Comparison of ENCODE assay signal across 12 cellular contexts in the genomic region with DNA sequence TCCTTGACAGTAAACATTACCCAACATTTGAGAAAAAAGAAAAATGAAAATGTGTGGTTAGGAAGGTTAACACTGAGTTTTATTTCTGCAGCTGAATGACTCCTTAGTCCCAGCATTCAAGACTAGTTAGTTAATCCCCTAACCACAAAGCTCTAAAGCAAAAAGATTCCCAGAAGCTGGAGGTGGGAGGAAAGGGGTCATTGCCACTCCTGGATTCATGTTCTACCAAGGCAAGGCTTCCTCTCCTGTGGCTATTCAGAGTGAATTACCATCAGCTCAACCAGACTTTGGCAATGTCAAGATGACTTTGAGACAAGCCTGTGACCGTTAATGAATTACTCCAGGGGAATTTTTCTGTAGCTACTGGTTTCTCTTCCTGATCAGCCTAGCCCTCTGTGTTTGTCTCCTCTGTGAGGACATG.
A peak's percentile ranks its signal among the peaks of the same experiment; 100 is the strongest.
DNase-seq lines count a peak whose midpoint lies in the region; ATAC-seq and TF ChIP-seq lines count a peak whose summit lies in the region.
"Had no signal": no experiment of that assay in that cellular context is flagged by ENCODE, and none has a peak within 500 bp of the region (broad histone marks: within the 10 kb centered on the region; RNA-seq: fewer than 3 reads in every experiment).

No MANE protein-coding gene starts in this region.

- H3K4me3 Mint-ChIP-seq in activated T-cell treated with anti-CD3 and anti-CD28 coated beads, Interleukin-2, amount 50 U/mL, for 4 hours, result no peak overlapping the region
- H3K4me3 Mint-ChIP-seq: central memory CD8-positive, alpha-beta T cell had no signal

- ATAC-seq in activated T-cell treated with anti-CD3 and anti-CD28 coated beads, Interleukin-2, amount 50 U/mL, for 4 hours, result peak; percentile 32 to 39
- ATAC-seq in HG02763 (IDR thresholded peaks at IDR 0.05; ENCODE audit: unreplicated experiment), result peak; percentile 89
- peak; percentile 33 for ATAC-seq in stimulated activated naive CD8-positive, alpha-beta T cell treated with anti-CD3 and anti-CD28 coated beads, Interleukin-15, Interleukin-2, amounts not matched to agents 100 U/mL and 50 U/mL, for 24 hours

- no peaks in the 10 kb centered on the region for H3K27me3 Mint-ChIP-seq in activated T-cell treated with anti-CD3 and anti-CD28 coated beads, Interleukin-2, amount 50 U/mL, for 4 hours (ENCODE audit: low read depth)
- H3K27me3 Mint-ChIP-seq: central memory CD8-positive, alpha-beta T cell had no signal

- TF ChIP-seq CTCF in adrenal gland (IDR thresholded peaks at IDR 0.05), result no peak
- no peak for TF ChIP-seq CTCF in BE2C (IDR thresholded peaks at IDR 0.05; ENCODE audit: low read depth, low read length)

- H3K36me3 Mint-ChIP-seq in activated T-cell treated with anti-CD3 and anti-CD28 coated beads, Interleukin-2, amount 50 U/mL, for 4 hours (ENCODE audit: insufficient read depth), result peaks cover 35% of the 10 kb centered on the region

- H3K4me1 Mint-ChIP-seq in activated T-cell treated with anti-CD3 and anti-CD28 coated beads, Interleukin-2, amount 50 U/mL, for 4 hours (ENCODE audit: low read depth), result peaks cover 79% of the 10 kb centered on the region

- H3K27me3 ChIP-seq in adrenal gland (no peaks in the 10 kb centered on the region), BE2C (peaks cover 38% of the 10 kb centered on the region)
- H3K27me3 ChIP-seq: pancreas, stomach had no signal

- TF ChIP-seq POLR2A in adrenal gland (IDR thresholded peaks at IDR 0.05) (no peak), erythroblast (IDR thresholded peaks at IDR 0.05; ENCODE audit: low read length) (no peak)

- H3K9me3 Mint-ChIP-seq in activated T-cell treated with anti-CD3 and anti-CD28 coated beads, Interleukin-2, amount 50 U/mL, for 4 hours, result no peaks in the 10 kb centered on the region
- H3K9me3 Mint-ChIP-seq: central memory CD8-positive, alpha-beta T cell had no signal

- no peak overlapping the region for H3K27ac ChIP-seq in adrenal gland
- H3K27ac ChIP-seq: pancreas, stomach had no signal

- H3K4me3 ChIP-seq in adrenal gland (no peak overlapping the region), BE2C (ENCODE audit: low read depth, low read length) (no peak overlapping the region)
- H3K4me3 ChIP-seq: pancreas, stomach had no signal

- H3K9me3 ChIP-seq in adrenal gland (replicated peaks in 1 of 3) (no peaks in the 10 kb centered on the region), BE2C (no peaks in the 10 kb centered on the region; the same call in 1 of the 2 replicates)
- H3K9me3 ChIP-seq: pancreas, stomach had no signal

- H3K36me3 ChIP-seq in adrenal gland (replicated peaks in 1 of 2) (no peaks in the 10 kb centered on the region), BE2C (no peaks in the 10 kb centered on the region)
- H3K36me3 ChIP-seq: pancreas, stomach had no signal

- H3K4me1 ChIP-seq in adrenal gland (replicated peaks in 1 of 2) (no peaks in the 10 kb centered on the region), BE2C (no peaks in the 10 kb centered on the region)
- H3K4me1 ChIP-seq: pancreas, stomach had no signal

- WGBS in adrenal gland, 4 donors, result 78 to 100% (median 86%) methylated on average over 1 of the region's 1 CpG

- intact Hi-C loops in adrenal gland (cut with DNase I), result loop anchor here in 1 of 2 donors (10.0 kb wide), 1 partner anchor 522 kb away; no protein-coding TSS in a partner anchor

- no peak for DNase-seq in activated T-cell treated with anti-CD3 and anti-CD28 coated beads, Interleukin-2, amount 50 U/mL, for 4 hours
- no peak for DNase-seq in activated T-cell treated with anti-CD3 and anti-CD28 coated beads, Interleukin-2, amount 50 U/mL, for 48 hours
- DNase-seq in LHCN-M2 (ENCODE audit: low read depth), result peak; percentile 41
- no peak for DNase-seq in stimulated activated naive CD8-positive, alpha-beta T cell treated with anti-CD3 and anti-CD28 coated beads, Interleukin-15, Interleukin-2, amounts not matched to agents 100 U/mL and 50 U/mL, for 24 hours
- DNase-seq in adrenal gland, result no peak
- DNase-seq in BE2C, result no peak
- DNase-seq in erythroblast (lab: John Stamatoyannopoulos, UW), result no peak
- DNase-seq: NCI-H2029 treated with DMSO at 0.1 percent for 48 hours, pancreas, stomach had no signal

Comparison
In these comparisons a context has a peak if more than half of its experiments do, and no peak if none do; other contexts are left out.
1. ATAC-seq: peak in every context shown above with its lines; median percentile 89 in HG02763; 36 in activated T-cell treated with anti-CD3 and anti-CD28 coated beads, Interleukin-2, amount 50 U/mL, for 4 hours; 33 in stimulated activated naive CD8-positive, alpha-beta T cell treated with anti-CD3 and anti-CD28 coated beads, Interleukin-15, Interleukin-2, amounts not matched to agents 100 U/mL and 50 U/mL, for 24 hours.